8 cellular contexts compared by ENCODE assay signal in the genomic region with DNA sequence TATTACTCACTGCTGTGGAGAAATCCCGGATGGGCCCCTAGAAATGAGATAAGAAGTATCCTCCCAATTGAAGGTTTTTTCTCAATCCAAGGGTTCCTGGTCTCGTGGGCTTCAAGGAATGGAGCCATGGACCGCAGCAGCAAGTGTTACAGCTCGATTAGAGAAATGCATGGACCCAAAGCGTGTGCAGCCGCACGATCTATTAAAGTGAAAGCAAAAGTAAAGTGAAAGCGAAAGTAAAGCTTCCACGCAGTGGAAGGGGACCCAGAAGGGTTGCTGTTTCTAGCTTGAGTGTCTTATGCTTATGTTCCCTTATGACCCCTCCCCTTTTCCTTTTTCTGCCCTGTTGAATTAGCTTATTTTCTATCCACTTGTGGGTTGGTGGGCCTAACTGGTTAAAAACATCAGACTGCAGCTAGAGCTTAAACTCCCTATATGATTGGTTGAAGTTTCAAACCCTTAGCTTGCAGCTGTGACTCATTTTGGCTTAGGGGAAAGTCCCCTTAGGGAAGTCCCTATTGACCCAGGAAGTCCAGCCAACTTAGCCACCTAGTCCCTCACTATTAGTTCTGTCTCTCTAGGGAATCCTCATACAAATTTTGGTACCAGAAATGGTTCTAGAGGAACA.
A peak's percentile ranks its signal among the peaks of the same experiment; 100 is the strongest.
DNase-seq lines count a peak whose midpoint lies in the region; ATAC-seq and TF ChIP-seq lines count a peak whose summit lies in the region.

No MANE protein-coding gene starts in this region.

- CTCF ChIA-PET in mammary epithelial cell (lab: Charles Lee; ENCODE audit: low non-redundant PET): no interaction called here
- CTCF ChIA-PET in naive thymus-derived CD4-positive, alpha-beta T cell (lab: Charles Lee): interaction anchor here (1.0 kb wide), 1 partner anchor 12 kb away, joined by 3 read pairs; no protein-coding TSS in a partner anchor

- POLR2A ChIA-PET in naive thymus-derived CD4-positive, alpha-beta T cell (lab: Charles Lee): interaction anchor here (1.1 to 2.5 kb wide), 3 partner anchors 12 to 21 kb away, joined by 4 to 6 read pairs (median 4); no protein-coding TSS in a partner anchor

- 91% methylated on average over 9 of the region's 9 CpGs for WGBS in mammary epithelial cell (ENCODE audit: low coverage, missing lambda C conversion rate)

- H3K4me1 Mint-ChIP-seq in naive thymus-derived CD4-positive, alpha-beta T cell: peaks cover 23 to 53% (median 51%) of the 10 kb centered on the region in 7 donors

- no peaks in the 10 kb centered on the region for H3K27me3 ChIP-seq in mammary epithelial cell (ENCODE audit: insufficient read depth, low read length)
- no peaks in the 10 kb centered on the region for H3K27me3 ChIP-seq in naive thymus-derived CD4-positive, alpha-beta T cell (ENCODE audit: control insufficient read depth in 2 of 2, insufficient read depth in 2 of 2, low read length in 2 of 2)

- H3K79me2 ChIP-seq in mammary epithelial cell (ENCODE audit: insufficient read depth, low read length): no peaks in the 10 kb centered on the region

- H3K27me3 Mint-ChIP-seq in naive thymus-derived CD4-positive, alpha-beta T cell: no peaks in the 10 kb centered on the region

- no peak overlapping the region for H3K4me3 ChIP-seq in mammary epithelial cell (replicated peaks in 1 of 3; ENCODE audit: insufficient read depth in 1 of 3, low read depth in 2 of 3, low read length in 3 of 3)
- peak overlapping the region; percentile 98 for H3K4me3 ChIP-seq in naive thymus-derived CD4-positive, alpha-beta T cell (ENCODE audit: low read length)

- no peaks in the 10 kb centered on the region for H3K36me3 ChIP-seq in mammary epithelial cell (ENCODE audit: insufficient read depth, low read length)
- H3K36me3 ChIP-seq in naive thymus-derived CD4-positive, alpha-beta T cell (ENCODE audit: control insufficient read depth in 2 of 3, insufficient read depth in 3 of 3, low read length in 3 of 3): no peaks in the 10 kb centered on the region

- H3K9me3 Mint-ChIP-seq in naive thymus-derived CD4-positive, alpha-beta T cell: peaks cover 0 to 7% (median 0%) of the 10 kb centered on the region in 11 donors

- DNase-seq in NCI-H146 (lab: John Stamatoyannopoulos, UW): peak; percentile 16
- no peak for DNase-seq in NCI-H146 treated with DMSO at 0.1 percent for 48 hours (lab: John Stamatoyannopoulos, UW; ENCODE audit: unreplicated experiment)
- peak; percentile 84 for DNase-seq in MV-4-11 (lab: John Stamatoyannopoulos, UW)
- DNase-seq in SW480 (ENCODE audit: low spot score): peak; percentile 77
- peak; percentile 8 for DNase-seq in mammary epithelial cell
- DNase-seq in naive thymus-derived CD4-positive, alpha-beta T cell: peak in 8 of 9 donors; percentile 41 to 70 (median 62)
- DNase-seq in NCI-H524 treated with DMSO at 0.1 percent for 48 hours (lab: John Stamatoyannopoulos, UW): no peak

- H3K4me3 Mint-ChIP-seq in naive thymus-derived CD4-positive, alpha-beta T cell: peak overlapping the region; percentile 89 to 97 (median 96)

- peak; percentile 69 for ATAC-seq in HG02623 (IDR thresholded peaks at IDR 0.05; ENCODE audit: unreplicated experiment)
- peak; percentile 85 for ATAC-seq in naive thymus-derived CD4-positive, alpha-beta T cell

- no peak overlapping the region for H3K9ac ChIP-seq in mammary epithelial cell (ENCODE audit: insufficient read depth, low read length)

- BruUV-seq in mammary epithelial cell (replicated peaks; lab: Mats Ljungman, UMichigan): no TSS peak

- H3K36me3 Mint-ChIP-seq in naive thymus-derived CD4-positive, alpha-beta T cell: peaks cover 0 to 31% (median 5%) of the 10 kb centered on the region in 5 donors

- H2AFZ ChIP-seq in mammary epithelial cell (ENCODE audit: low read depth, low read length): peak overlapping the region; percentile 6

- H3K27ac ChIP-seq in mammary epithelial cell (ENCODE audit: insufficient read depth, low read depth, low read length): no peak overlapping the region
- H3K27ac ChIP-seq in naive thymus-derived CD4-positive, alpha-beta T cell (ENCODE audit: low read depth, low read length): peak overlapping the region; percentile 79

- intact Hi-C loops in mammary epithelial cell (cut with micrococcal nuclease): no loop called here
- intact Hi-C loops in naive thymus-derived CD4-positive, alpha-beta T cell (cut with micrococcal nuclease): loop anchor here (1.0 kb wide), 2 partner anchors 15 to 48 kb away; no protein-coding TSS in a partner anchor

- H3K9me3 ChIP-seq in mammary epithelial cell (replicated peaks; ENCODE audit: insufficient read depth, low read length): no peaks in the 10 kb centered on the region
- no peaks in the 10 kb centered on the region for H3K9me3 ChIP-seq in naive thymus-derived CD4-positive, alpha-beta T cell (ENCODE audit: control insufficient read depth in 2 of 3, low read length in 3 of 3)

- dilution Hi-C loops in mammary epithelial cell (cut with HindIII; ENCODE audit: low sequenced_read_pairs): no loop called here

- in situ Hi-C loops in mammary epithelial cell (cut with MboI; ENCODE audit: low sequenced_read_pairs in 2 of 2): no loop called here

- H3K4me1 ChIP-seq in mammary epithelial cell (ENCODE audit: insufficient read depth, low read length): no peaks in the 10 kb centered on the region
- H3K4me1 ChIP-seq in naive thymus-derived CD4-positive, alpha-beta T cell (ENCODE audit: control insufficient read depth in 2 of 2, insufficient read depth in 2 of 2, low read length in 2 of 2): peaks cover 23 to 29% of the 10 kb centered on the region in 2 donors

- H3K4me2 ChIP-seq in mammary epithelial cell (ENCODE audit: insufficient read depth, low read depth, low read length): no peak overlapping the region

- no peak for TF ChIP-seq CTCF in mammary epithelial cell (conservative IDR thresholded peaks at IDR 0.05 in 1 of 2, IDR thresholded peaks at IDR 0.05 in 1 of 2; ENCODE audit: extremely low read depth in 1 of 2, insufficient read depth in 1 of 2, low read depth in 1 of 2, low read length in 2 of 2)

- no peaks in the 10 kb centered on the region for H4K20me1 ChIP-seq in mammary epithelial cell (ENCODE audit: insufficient read depth, low read length)

- peak overlapping the region; percentile 90 to 99 (median 95) for H3K27ac Mint-ChIP-seq in naive thymus-derived CD4-positive, alpha-beta T cell

Comparison
In these comparisons a context has a peak if more than half of its experiments do, and no peak if none do; other contexts are left out.
1. DNase-seq: peak in NCI-H146 (single experiment), MV-4-11 (single experiment), SW480 (single experiment), mammary epithelial cell (single experiment) and naive thymus-derived CD4-positive, alpha-beta T cell (8 of 9); none in NCI-H146 treated with DMSO at 0.1 percent for 48 hours (single experiment) and NCI-H524 treated with DMSO at 0.1 percent for 48 hours (single experiment).